Comparison of ENCODE assay signal across 13 cellular contexts in the genomic region with DNA sequence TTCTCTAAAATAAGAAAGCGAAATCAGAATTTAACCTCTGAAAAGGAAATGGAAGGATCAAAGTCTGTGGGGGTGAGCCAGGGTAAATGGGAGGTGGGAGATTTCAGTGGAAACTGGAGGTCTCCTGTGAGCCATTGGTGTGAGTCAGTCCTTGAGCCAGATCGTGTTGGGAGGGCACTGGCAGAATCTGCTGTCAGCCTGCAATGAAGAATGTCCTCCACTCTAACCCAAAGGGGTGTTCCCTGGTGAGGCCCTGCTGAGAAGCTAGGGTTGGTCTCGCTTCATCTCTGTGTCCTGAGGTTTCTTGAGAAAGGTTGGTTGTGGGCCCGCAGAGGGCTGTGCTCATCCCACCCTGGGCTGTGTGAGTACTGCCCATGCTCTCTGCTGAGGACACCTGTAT. TPM values are rescaled to one million over a fixed set of nuclear protein-coding genes. Genes with fewer than 3 reads are reported as not detected.
DNase-seq lines count a peak whose midpoint lies in the region; ATAC-seq and TF ChIP-seq lines count a peak whose summit lies in the region.
"Had no signal": no experiment of that assay in that cellular context is flagged by ENCODE, and none has a peak within 500 bp of the region (broad histone marks: within the 10 kb centered on the region; RNA-seq: fewer than 3 reads in every experiment).

No MANE protein-coding gene starts in this region.

- H3K9me3 Mint-ChIP-seq in natural killer cell, result no peaks in the 10 kb centered on the region
- no peaks in the 10 kb centered on the region for H3K9me3 Mint-ChIP-seq in natural killer cell treated with Interleukin-12 subunit alpha and Interleukin-12 subunit beta and Interleukin-15 and Interleukin-18, amount 100 ng/mL, for 72 hours
- H3K9me3 Mint-ChIP-seq: activated naive CD4-positive, alpha-beta T cell treated with anti-CD3 and anti-CD28 coated beads, Interleukin-2, amount 50 U/mL, for 24 hours had no signal

- H3K4me1 ChIP-seq in ascending aorta, result peaks cover 4 to 15% of the 10 kb centered on the region in 2 donors
- H3K4me1 ChIP-seq in upper lobe of right lung, result peaks cover 42% of the 10 kb centered on the region

- no peak overlapping the region for H3K4me3 ChIP-seq in ascending aorta
- peak overlapping the region; percentile 96 for H3K4me3 ChIP-seq in upper lobe of right lung
- H3K4me3 ChIP-seq: psoas muscle had no signal

- H3K36me3 Mint-ChIP-seq in natural killer cell, result no peaks in the 10 kb centered on the region
- H3K36me3 Mint-ChIP-seq in natural killer cell treated with Interleukin-12 subunit alpha and Interleukin-12 subunit beta and Interleukin-15 and Interleukin-18, amount 100 ng/mL, for 72 hours, result no peaks in the 10 kb centered on the region
- H3K36me3 Mint-ChIP-seq: activated naive CD4-positive, alpha-beta T cell treated with anti-CD3 and anti-CD28 coated beads, Interleukin-2, amount 50 U/mL, for 24 hours had no signal

- peak overlapping the region in 1 of 2 donors; percentile 96 for H3K27ac Mint-ChIP-seq in natural killer cell
- peak overlapping the region in 1 of 2 donors; percentile 16 for H3K27ac Mint-ChIP-seq in natural killer cell treated with Interleukin-12 subunit alpha and Interleukin-12 subunit beta and Interleukin-15 and Interleukin-18, amount 100 ng/mL, for 72 hours
- H3K27ac Mint-ChIP-seq: activated naive CD4-positive, alpha-beta T cell treated with anti-CD3 and anti-CD28 coated beads, Interleukin-2, amount 50 U/mL, for 24 hours had no signal

- H3K36me3 ChIP-seq in ascending aorta (no peaks in the 10 kb centered on the region), upper lobe of right lung (no peaks in the 10 kb centered on the region)

- H3K4me1 Mint-ChIP-seq in natural killer cell, result peaks cover 33 to 44% of the 10 kb centered on the region in 2 donors
- H3K4me1 Mint-ChIP-seq in natural killer cell treated with Interleukin-12 subunit alpha and Interleukin-12 subunit beta and Interleukin-15 and Interleukin-18, amount 100 ng/mL, for 72 hours (ENCODE audit: low read depth in 2 of 2), result peaks cover 41 to 43% of the 10 kb centered on the region in 2 donors

- H3K9me3 ChIP-seq in ascending aorta (no peaks in the 10 kb centered on the region), upper lobe of right lung (no peaks in the 10 kb centered on the region)
- H3K9me3 ChIP-seq: psoas muscle had no signal

- no peaks in the 10 kb centered on the region for H3K27me3 Mint-ChIP-seq in natural killer cell (ENCODE audit: low read depth in 2 of 2)
- no peaks in the 10 kb centered on the region for H3K27me3 Mint-ChIP-seq in natural killer cell treated with Interleukin-12 subunit alpha and Interleukin-12 subunit beta and Interleukin-15 and Interleukin-18, amount 100 ng/mL, for 72 hours
- H3K27me3 Mint-ChIP-seq: activated naive CD4-positive, alpha-beta T cell treated with anti-CD3 and anti-CD28 coated beads, Interleukin-2, amount 50 U/mL, for 24 hours had no signal

- ATAC-seq in natural killer cell (no peak), left lobe of liver (no peak), upper lobe of right lung (no peak), HG03196 (IDR thresholded peaks at IDR 0.05; ENCODE audit: unreplicated experiment) (no peak)
- ATAC-seq in natural killer cell treated with Interleukin-12 subunit alpha and Interleukin-12 subunit beta and Interleukin-15 and Interleukin-18, amount 100 ng/mL, for 72 hours, result no peak
- ATAC-seq: psoas muscle had no signal

- H3K27ac ChIP-seq in ascending aorta (peak overlapping the region; percentile 21 to 23), upper lobe of right lung (peak overlapping the region; percentile 49)
- H3K27ac ChIP-seq: psoas muscle, WERI-Rb-1 had no signal

- H3K27me3 ChIP-seq in ascending aorta, result no peaks in the 10 kb centered on the region
- no peaks in the 10 kb centered on the region for H3K27me3 ChIP-seq in upper lobe of right lung

- DNase-seq in natural killer cell (no peak), ascending aorta (ENCODE audit: low spot score in 2 of 2) (no peak), left lobe of liver (ENCODE audit: low spot score) (peak; percentile 45), upper lobe of right lung (no peak), NCI-H1930 (lab: John Stamatoyannopoulos, UW) (no peak)
- no peak for DNase-seq in natural killer cell treated with Interleukin-12 subunit alpha and Interleukin-12 subunit beta and Interleukin-15 and Interleukin-18, amount 100 ng/mL, for 72 hours (ENCODE audit: low spot score)
- DNase-seq in activated effector memory CD4-positive, alpha-beta T cell treated with anti-CD3 and anti-CD28 coated beads, Interleukin-2, amount 50 U/mL, for 16 hours, result no peak
- DNase-seq: C1 segment of cervical spinal cord, hypothalamus, psoas muscle, WERI-Rb-1 had no signal

- TF ChIP-seq CTCF in natural killer cell (IDR thresholded peaks at IDR 0.05) (no peak), ascending aorta (IDR thresholded peaks at IDR 0.05) (no peak), upper lobe of right lung (IDR thresholded peaks at IDR 0.05) (no peak)

- intact Hi-C loops in natural killer cell (cut with micrococcal nuclease), result loop anchor here (10.0 kb wide), 1 partner anchor 202 kb away; a partner anchor contains a TSS
- intact Hi-C loops in ascending aorta (cut with DNase I), result loop anchor here (10.0 kb wide), 1 partner anchor 202 kb away; a partner anchor contains a TSS
- intact Hi-C loops in upper lobe of right lung (cut with DNase I), result no loop called here

- peak overlapping the region; percentile 88 for H3K4me3 Mint-ChIP-seq in natural killer cell
- no peak overlapping the region for H3K4me3 Mint-ChIP-seq in natural killer cell treated with Interleukin-12 subunit alpha and Interleukin-12 subunit beta and Interleukin-15 and Interleukin-18, amount 100 ng/mL, for 72 hours
- H3K4me3 Mint-ChIP-seq: activated naive CD4-positive, alpha-beta T cell treated with anti-CD3 and anti-CD28 coated beads, Interleukin-2, amount 50 U/mL, for 24 hours had no signal

RNA-seq across cellular contexts. Expression of a gene that starts 2.4 kb away (rescaled TPM):
- total RNA-seq in natural killer cell (10 to 100 TPM; 31.0 to 42.7 (median 38.2) TPM), ascending aorta (200 TPM), left lobe of liver (41.1 TPM), upper lobe of right lung (275 TPM)
- 10 to 100 TPM; 39.1 to 60.3 TPM for total RNA-seq in natural killer cell treated with Interleukin-12 subunit alpha and Interleukin-12 subunit beta and Interleukin-15 and Interleukin-18, amount 100 ng/mL, for 72 hours
